In genomic region chr12:48197967-48198618, GRCh38 we compare ENCODE assay signal across 8 cellular contexts. TPM values are rescaled to one million over a fixed set of nuclear protein-coding genes. Genes with fewer than 3 reads are reported as not detected.
DNase-seq lines count a peak whose midpoint lies in the region; ATAC-seq lines count a peak whose summit lies in the region.

No MANE protein-coding gene starts in this region.

- peak overlapping the region; percentile 98 for H3K9ac ChIP-seq in endocrine pancreas (ENCODE audit: control insufficient read depth, insufficient read depth, low read length)

- 5 to 12% methylated on average over 38 of the region's 38 CpGs for WGBS in mesodermal cell (ENCODE audit: insufficient coverage in 2 of 2), 2 experiments

- peak overlapping the region; percentile 81 for H3K27ac ChIP-seq in mesodermal cell (ENCODE audit: low read depth, low read length, severe bottlenecking)

- ATAC-seq in GM18909 (IDR thresholded peaks at IDR 0.05; ENCODE audit: poor library complexity, unreplicated experiment) (peak; percentile 100), HG03159 (IDR thresholded peaks at IDR 0.05; ENCODE audit: unreplicated experiment) (peak; percentile 100)

- H3K36me3 ChIP-seq in endocrine pancreas (ENCODE audit: control insufficient read depth, insufficient read depth, low read length): no peaks in the 10 kb centered on the region
- no peaks in the 10 kb centered on the region for H3K36me3 ChIP-seq in mesodermal cell (ENCODE audit: control insufficient read depth, insufficient read depth, low read length)

- peak; percentile 90 for DNase-seq in AG08396 (ENCODE audit: low spot score)
- peak; percentile 97 for DNase-seq in NCI-H748 (lab: John Stamatoyannopoulos, UW; ENCODE audit: unreplicated experiment)
- peak; percentile 76 to 84 (median 81) for DNase-seq in activated CD8-positive, alpha-beta memory T cell treated with anti-CD3 and anti-CD28 coated beads for 48 hours (ENCODE audit: low read depth in 2 of 3, low spot score in 2 of 3)
- peak; percentile 80 for DNase-seq in stimulated activated CD8-positive, alpha-beta memory T cell treated with anti-CD3 and anti-CD28 coated beads, Interleukin-15, amount 100 ng/mL, for 1 hour (ENCODE audit: low read depth)

- no peaks in the 10 kb centered on the region for H3K9me3 ChIP-seq in endocrine pancreas (ENCODE audit: control insufficient read depth, low read length)
- no peaks in the 10 kb centered on the region for H3K9me3 ChIP-seq in mesodermal cell (ENCODE audit: control insufficient read depth, low read length)

- peaks cover 8% of the 10 kb centered on the region for H3K4me1 ChIP-seq in endocrine pancreas (ENCODE audit: control insufficient read depth, insufficient read depth, low read length)
- peaks cover 6% of the 10 kb centered on the region for H3K4me1 ChIP-seq in mesodermal cell (ENCODE audit: control insufficient read depth, insufficient read depth, low read length, poor library complexity, severe bottlenecking)

- peak overlapping the region; percentile 93 for H3K4me3 ChIP-seq in endocrine pancreas (ENCODE audit: control insufficient read depth, insufficient read depth, low read length)
- H3K4me3 ChIP-seq in mesodermal cell (ENCODE audit: extremely low read depth, insufficient read depth, low read length, poor library complexity, severe bottlenecking): peak overlapping the region; percentile 58

- no peaks in the 10 kb centered on the region for H3K27me3 ChIP-seq in endocrine pancreas (ENCODE audit: control insufficient read depth, insufficient read depth, low read length)

RNA-seq across cellular contexts. Expression of gene OR10AD1, which starts 5.0 kb away (rescaled TPM):
- polyA plus RNA-seq in mesodermal cell (2013, experiment 1 of 2): not detected
- not detected for polyA plus RNA-seq in mesodermal cell (2013, experiment 2 of 2)

RNA-seq across cellular contexts. Expression of gene CCDC184, which starts 14.6 kb away (rescaled TPM):
- 3.5 TPM for polyA plus RNA-seq in mesodermal cell (2013, experiment 1 of 2)
- 4.5 TPM for polyA plus RNA-seq in mesodermal cell (2013, experiment 2 of 2)

RNA-seq across cellular contexts. Expression of gene ASB8, which starts 40.8 kb away (rescaled TPM):
- polyA plus RNA-seq in mesodermal cell (2013, experiment 1 of 2): 15.1 TPM
- polyA plus RNA-seq in mesodermal cell (2013, experiment 2 of 2): 13.2 TPM

Comparison
In these comparisons a context has a peak if more than half of its experiments do, and no peak if none do; other contexts are left out.
1. Peak in every context shown above with its lines: DNase-seq, ATAC-seq, H3K4me3 ChIP-seq and H3K27ac ChIP-seq.